10 cellular contexts compared by ENCODE assay signal in the genomic region with DNA sequence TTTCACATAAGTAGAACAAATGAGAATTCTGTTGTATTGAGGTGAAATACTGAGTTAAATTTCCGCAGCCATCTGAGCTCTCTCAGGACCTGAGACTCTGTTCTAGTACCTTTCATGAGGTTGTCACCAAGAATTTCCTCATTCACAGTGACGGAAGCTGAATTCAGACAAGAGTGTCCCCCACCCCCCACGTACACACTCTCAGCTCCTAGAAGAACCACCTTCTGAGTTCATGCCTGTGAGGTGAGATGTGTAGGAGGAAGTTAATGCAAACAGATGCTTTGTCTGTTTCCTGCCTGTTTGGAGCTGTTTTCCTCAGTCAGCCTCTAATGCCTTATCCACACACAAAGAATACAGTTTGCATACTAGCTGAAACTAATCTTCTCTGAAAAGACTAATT. TPM values are rescaled to one million over a fixed set of nuclear protein-coding genes. Genes with fewer than 3 reads are reported as not detected.
A peak's percentile ranks its signal among the peaks of the same experiment; 100 is the strongest.
DNase-seq lines count a peak whose midpoint lies in the region; ATAC-seq and TF ChIP-seq lines count a peak whose summit lies in the region.
"Had no signal": no experiment of that assay in that cellular context is flagged by ENCODE, and none has a peak within 500 bp of the region (broad histone marks: within the 10 kb centered on the region; RNA-seq: fewer than 3 reads in every experiment).

No MANE protein-coding gene starts in this region.

- peaks cover 34% of the 10 kb centered on the region for H3K36me3 ChIP-seq in OCI-LY7 (ENCODE audit: insufficient read depth, low read length)

- BruUV-seq in OCI-LY7 (replicated peaks; lab: Mats Ljungman, UMichigan): no TSS peak

- H3K79me2 ChIP-seq in OCI-LY7 (ENCODE audit: insufficient read depth, low read depth, low read length): no peaks in the 10 kb centered on the region

- no peaks in the 10 kb centered on the region for H3K27me3 Mint-ChIP-seq in memory B cell
- H3K27me3 Mint-ChIP-seq in stimulated activated memory B cell treated with anti-CD40 and anti-IgM and Interleukin-4, amounts not matched to agents 10 μg/mL and 1 μg/mL and 100 μg/mL, for 72 hours: no peaks in the 10 kb centered on the region

- POLR2A ChIA-PET in OCI-LY7 (lab: Charles Lee): interaction anchor here (0.6 to 1.3 kb wide), 9 partner anchors 25 to 465 kb away, joined by 3 to 8 read pairs (median 4); no protein-coding TSS in a partner anchor

- H3K4me3 Mint-ChIP-seq in memory B cell: no peak overlapping the region
- H3K4me3 Mint-ChIP-seq in stimulated activated memory B cell treated with anti-CD40 and anti-IgM and Interleukin-4, amounts not matched to agents 10 μg/mL and 1 μg/mL and 100 μg/mL, for 72 hours: no peak overlapping the region

- H3K4me2 ChIP-seq in OCI-LY7 (ENCODE audit: low read length): peak overlapping the region; percentile 45

- H4K20me1 ChIP-seq in OCI-LY7 (ENCODE audit: insufficient read depth, low read length): no peaks in the 10 kb centered on the region

- peak; percentile 68 for ATAC-seq in memory B cell (ENCODE audit: low read depth)
- ATAC-seq in stimulated activated memory B cell treated with anti-CD40 and anti-IgM and Interleukin-4, amounts not matched to agents 10 μg/mL and 1 μg/mL and 100 μg/mL, for 72 hours: peak; percentile 35
- no peak for ATAC-seq in GM18868 (IDR thresholded peaks at IDR 0.05; ENCODE audit: unreplicated experiment)

- DNase-seq in OCI-LY7 (ENCODE audit: low spot score) (peak; percentile 48), activated T-cell treated with anti-CD3 and anti-CD28 coated beads for 48 hours (ENCODE audit: low read depth) (peak; percentile 56), memory B cell (ENCODE audit: low spot score in 2 of 2) (no peak), NCI-H146 treated with DMSO at 0.1 percent for 48 hours (lab: John Stamatoyannopoulos, UW; ENCODE audit: unreplicated experiment) (no peak), NCI-H146 (lab: John Stamatoyannopoulos, UW) (no peak), HuH-7 (ENCODE audit: low spot score) (no peak)
- DNase-seq: foreskin fibroblast had no signal

- H3K9me3 ChIP-seq in OCI-LY7 (ENCODE audit: low read length): no peaks in the 10 kb centered on the region

- peaks cover 10% of the 10 kb centered on the region for H3K36me3 Mint-ChIP-seq in memory B cell
- H3K36me3 Mint-ChIP-seq in stimulated activated memory B cell treated with anti-CD40 and anti-IgM and Interleukin-4, amounts not matched to agents 10 μg/mL and 1 μg/mL and 100 μg/mL, for 72 hours: peaks cover 55% of the 10 kb centered on the region

- TF ChIP-seq CTCF in OCI-LY7 (conservative IDR thresholded peaks at IDR 0.05; ENCODE audit: low read length): no peak

- CTCF ChIA-PET in OCI-LY7 (lab: Charles Lee; ENCODE audit: unreplicated experiment): interaction anchor here (0.5 kb wide), 2 partner anchors 66 to 105 kb away, joined by 3 to 4 read pairs; no protein-coding TSS in a partner anchor

- H2AFZ ChIP-seq in OCI-LY7 (ENCODE audit: low read length): peak overlapping the region; percentile 42; the same call in 1 of the 2 replicates

- H3K27ac ChIP-seq in OCI-LY7 (ENCODE audit: low read depth, low read length, poor library complexity, severe bottlenecking): peak overlapping the region; percentile 45

- peak overlapping the region; percentile 10 for H3K27ac Mint-ChIP-seq in memory B cell
- H3K27ac Mint-ChIP-seq in stimulated activated memory B cell treated with anti-CD40 and anti-IgM and Interleukin-4, amounts not matched to agents 10 μg/mL and 1 μg/mL and 100 μg/mL, for 72 hours: peak overlapping the region; percentile 47

- no peak overlapping the region for H3K4me3 ChIP-seq in OCI-LY7 (ENCODE audit: low read depth, low read length, poor library complexity, severe bottlenecking)

- intact Hi-C loops in OCI-LY7 (cut with micrococcal nuclease; ENCODE audit: unreplicated experiment): no loop called here

- H3K4me1 Mint-ChIP-seq in memory B cell: peaks cover 12% of the 10 kb centered on the region
- peaks cover 25% of the 10 kb centered on the region for H3K4me1 Mint-ChIP-seq in stimulated activated memory B cell treated with anti-CD40 and anti-IgM and Interleukin-4, amounts not matched to agents 10 μg/mL and 1 μg/mL and 100 μg/mL, for 72 hours

- H3K9me3 Mint-ChIP-seq in memory B cell: no peaks in the 10 kb centered on the region
- no peaks in the 10 kb centered on the region for H3K9me3 Mint-ChIP-seq in stimulated activated memory B cell treated with anti-CD40 and anti-IgM and Interleukin-4, amounts not matched to agents 10 μg/mL and 1 μg/mL and 100 μg/mL, for 72 hours

- no peaks in the 10 kb centered on the region for H3K9me2 ChIP-seq in OCI-LY7 (ENCODE audit: insufficient read depth, low read length)

- peaks cover 15% of the 10 kb centered on the region for H3K4me1 ChIP-seq in OCI-LY7 (ENCODE audit: insufficient read depth, low read length, poor library complexity, severe bottlenecking)

RNA-seq across cellular contexts. Expression of gene BICDL1, which starts 18.2 kb away (rescaled TPM):
- 6.5 and 7.1 TPM in 2 replicates for total RNA-seq in OCI-LY7 (2014; rRNA removed; shearing (Covaris generic))
- total RNA-seq in OCI-LY7 (2022): 19.9 and 22.6 TPM in 2 replicates
- total RNA-seq: HT1080 had no signal

Comparison
In these comparisons a context has a peak if more than half of its experiments do, and no peak if none do; other contexts are left out.
1. DNase-seq: peak in OCI-LY7 (single experiment) and activated T-cell treated with anti-CD3 and anti-CD28 coated beads for 48 hours (single experiment); none in memory B cell (0 of 2), NCI-H146 treated with DMSO at 0.1 percent for 48 hours (single experiment), NCI-H146 (single experiment) and HuH-7 (single experiment).